Comparison of ENCODE assay signal across 17 cellular contexts in the genomic region with DNA sequence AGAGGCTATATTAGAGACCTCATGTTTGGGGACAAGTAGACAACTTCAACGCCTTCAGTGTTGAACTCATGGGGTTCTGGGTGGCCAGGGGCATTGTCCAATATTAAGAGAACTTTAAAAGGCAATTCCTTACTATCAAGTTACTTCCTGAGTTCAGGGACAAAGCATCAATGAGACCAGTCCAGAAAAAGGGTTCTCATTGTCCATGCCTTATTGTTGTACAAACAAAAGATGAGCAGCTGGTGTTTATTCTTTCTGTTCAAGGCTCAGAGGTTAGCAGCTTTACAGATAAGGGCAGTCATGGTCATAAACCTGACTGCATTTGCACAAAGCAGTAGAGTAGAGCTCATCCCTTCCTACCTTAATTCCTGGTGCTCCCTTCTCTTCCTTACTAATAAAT. TPM values are rescaled to one million over a fixed set of nuclear protein-coding genes. Genes with fewer than 3 reads are reported as not detected.
DNase-seq lines count a peak whose midpoint lies in the region; ATAC-seq and TF ChIP-seq lines count a peak whose summit lies in the region.
"Had no signal": no experiment of that assay in that cellular context is flagged by ENCODE, and none has a peak within 500 bp of the region (broad histone marks: within the 10 kb centered on the region; RNA-seq: fewer than 3 reads in every experiment).

No MANE protein-coding gene starts in this region.

- peak overlapping the region; percentile 88 for H2BK120ac ChIP-seq in mesendoderm (ENCODE audit: low read depth, low read length)

- peak in 2 of 3 experiments; percentile 14 to 46 for DNase-seq in NCI-H1417 (lab: John Stamatoyannopoulos, UW)
- no peak for DNase-seq in NCI-H1417 treated with DMSO at 0.1 percent for 48 hours (lab: John Stamatoyannopoulos, UW)
- peak; percentile 56 for DNase-seq in LNCaP clone FGC (ENCODE audit: low read depth)
- peak; percentile 39 for DNase-seq in NCI-H748 treated with DMSO at 0.1 percent for 48 hours (lab: John Stamatoyannopoulos, UW)
- no peak for DNase-seq in mesendoderm
- no peak for DNase-seq in activated T-cell treated with anti-CD3 and anti-CD28 coated beads, Interleukin-2, amount 50 U/mL, for 4 hours
- no peak for DNase-seq in DMS79 treated with DMSO at 0.1 percent for 48 hours (lab: John Stamatoyannopoulos, UW)
- DNase-seq in mucosa of gallbladder (ENCODE audit: low spot score): no peak
- DNase-seq: 8988T, HCEC 1CT, MM.1S, NCI-H1436, NCI-H2171 treated with DMSO at 0.1 percent for 48 hours, NCI-H526 treated with DMSO at 0.1 percent for 48 hours had no signal

- no CpG with 5 or more reads among the region's 1 CpG for WGBS in mesendoderm (ENCODE audit: extremely low coverage, insufficient coverage, low lambda C conversion rate)

- H3K79me1 ChIP-seq in mesendoderm (ENCODE audit: low read length): no peaks in the 10 kb centered on the region

- H3K18ac ChIP-seq in mesendoderm (ENCODE audit: low read length): peak overlapping the region; percentile 80

- H3K4ac ChIP-seq in mesendoderm (ENCODE audit: low read depth, low read length): no peak overlapping the region

- H3K27ac ChIP-seq in mesendoderm (ENCODE audit: low read depth, low read length): no peak overlapping the region
- H3K27ac ChIP-seq: BLaER1 treated with 17β-estradiol and CSF1 and Interleukin-3, amounts not matched to agents 10 nM and 100 nM; KMS-11 had no signal

- no peak for TF ChIP-seq CTCF in LNCaP clone FGC (IDR thresholded peaks at IDR 0.05; ENCODE audit: control insufficient read depth, extremely low read depth, insufficient read depth)

- H3K4me1 Mint-ChIP-seq in activated T-cell treated with anti-CD3 and anti-CD28 coated beads, Interleukin-2, amount 50 U/mL, for 4 hours (ENCODE audit: low read depth): peaks cover 2% of the 10 kb centered on the region

- H2AK5ac ChIP-seq in mesendoderm (ENCODE audit: low read length): no peak overlapping the region

- H3K4me3 Mint-ChIP-seq in activated T-cell treated with anti-CD3 and anti-CD28 coated beads, Interleukin-2, amount 50 U/mL, for 4 hours: no peak overlapping the region

- peak overlapping the region; percentile 99 for H2BK15ac ChIP-seq in mesendoderm (replicated peaks; ENCODE audit: low read depth)

- no peak overlapping the region for H4K8ac ChIP-seq in mesendoderm (ENCODE audit: low read depth, low read length)

- no peaks in the 10 kb centered on the region for H3K79me2 ChIP-seq in mesendoderm (ENCODE audit: control insufficient read depth, insufficient read depth, low read length)

- H2BK5ac ChIP-seq in mesendoderm (ENCODE audit: low read length): no peak overlapping the region

- H3K9ac ChIP-seq in mesendoderm (ENCODE audit: low read length): no peak overlapping the region
- H3K9ac ChIP-seq: BLaER1 treated with 17β-estradiol and CSF1 and Interleukin-3, amounts not matched to agents 10 nM and 100 nM; KMS-11 had no signal

- H3K23ac ChIP-seq in mesendoderm (ENCODE audit: low read length): no peak overlapping the region

- H3K4me3 ChIP-seq in LNCaP clone FGC (ENCODE audit: low read depth, low read length): no peak overlapping the region
- H3K4me3 ChIP-seq in mesendoderm (ENCODE audit: low read length): no peak overlapping the region
- H3K4me3 ChIP-seq: BLaER1 treated with 17β-estradiol and CSF1 and Interleukin-3, amounts not matched to agents 10 nM and 100 nM; GM12878 had no signal

- H3K27me3 ChIP-seq in mesendoderm (ENCODE audit: insufficient read depth, low read length, poor library complexity): no peaks in the 10 kb centered on the region
- H3K27me3 ChIP-seq: BLaER1 treated with 17β-estradiol and CSF1 and Interleukin-3, amounts not matched to agents 10 nM and 100 nM had no signal

- H4K5ac ChIP-seq in mesendoderm (ENCODE audit: low read length): no peak overlapping the region

- H3K4me1 ChIP-seq in mesendoderm (ENCODE audit: control insufficient read depth, low read depth, low read length): no peaks in the 10 kb centered on the region

- no peak overlapping the region for H3K56ac ChIP-seq in mesendoderm (ENCODE audit: low read length)

- H3K27me3 Mint-ChIP-seq in activated T-cell treated with anti-CD3 and anti-CD28 coated beads, Interleukin-2, amount 50 U/mL, for 4 hours (ENCODE audit: low read depth): peaks cover 2% of the 10 kb centered on the region

- no peak for ATAC-seq in activated T-cell treated with anti-CD3 and anti-CD28 coated beads, Interleukin-2, amount 50 U/mL, for 4 hours
- ATAC-seq: GM12878 had no signal

- H3K36me3 ChIP-seq in mesendoderm (ENCODE audit: control insufficient read depth, insufficient read depth, low read length): no peaks in the 10 kb centered on the region
- H3K36me3 ChIP-seq: BLaER1 treated with 17β-estradiol and CSF1 and Interleukin-3, amounts not matched to agents 10 nM and 100 nM had no signal

- H3K36me3 Mint-ChIP-seq in activated T-cell treated with anti-CD3 and anti-CD28 coated beads, Interleukin-2, amount 50 U/mL, for 4 hours (ENCODE audit: insufficient read depth): peaks cover 2% of the 10 kb centered on the region

- no peak overlapping the region for H3K4me2 ChIP-seq in mesendoderm (ENCODE audit: low read length)
- H3K4me2 ChIP-seq: KMS-11 had no signal

- peaks cover 24% of the 10 kb centered on the region for H3K9me3 Mint-ChIP-seq in activated T-cell treated with anti-CD3 and anti-CD28 coated beads, Interleukin-2, amount 50 U/mL, for 4 hours

RNA-seq across cellular contexts. Expression of gene PDHB, which starts 18.5 kb away (rescaled TPM):
- 316 TPM for polyA plus RNA-seq in mesendoderm (2013, experiment 1 of 2)
- polyA plus RNA-seq in mesendoderm (2013, experiment 2 of 2): 310 TPM
- total RNA-seq in activated T-cell treated with anti-CD3 and anti-CD28 coated beads, Interleukin-2, amount 50 U/mL, for 4 hours: 10 to 100 TPM; 54.8 to 62.3 (median 55.6) TPM
- total RNA-seq in mucosa of gallbladder: 57.2 TPM

RNA-seq across cellular contexts. Expression of gene KCTD6, which starts 39.7 kb away (rescaled TPM):
- 44.2 TPM for polyA plus RNA-seq in mesendoderm (2013, experiment 1 of 2)
- polyA plus RNA-seq in mesendoderm (2013, experiment 2 of 2): 42.6 TPM
- 1 to 10 TPM; 7.8 to 9.6 (median 8.3) TPM for total RNA-seq in activated T-cell treated with anti-CD3 and anti-CD28 coated beads, Interleukin-2, amount 50 U/mL, for 4 hours
- total RNA-seq in mucosa of gallbladder: 11.0 TPM

Comparison
In these comparisons a context has a peak if more than half of its experiments do, and no peak if none do; other contexts are left out.
1. DNase-seq: peak in NCI-H1417 (2 of 3), LNCaP clone FGC (single experiment) and NCI-H748 treated with DMSO at 0.1 percent for 48 hours (single experiment); none in NCI-H1417 treated with DMSO at 0.1 percent for 48 hours (single experiment), mesendoderm (single experiment), activated T-cell treated with anti-CD3 and anti-CD28 coated beads, Interleukin-2, amount 50 U/mL, for 4 hours (single experiment), DMS79 treated with DMSO at 0.1 percent for 48 hours (single experiment) and mucosa of gallbladder (single experiment).